10 cellular contexts compared by ENCODE assay signal in the genomic region with DNA sequence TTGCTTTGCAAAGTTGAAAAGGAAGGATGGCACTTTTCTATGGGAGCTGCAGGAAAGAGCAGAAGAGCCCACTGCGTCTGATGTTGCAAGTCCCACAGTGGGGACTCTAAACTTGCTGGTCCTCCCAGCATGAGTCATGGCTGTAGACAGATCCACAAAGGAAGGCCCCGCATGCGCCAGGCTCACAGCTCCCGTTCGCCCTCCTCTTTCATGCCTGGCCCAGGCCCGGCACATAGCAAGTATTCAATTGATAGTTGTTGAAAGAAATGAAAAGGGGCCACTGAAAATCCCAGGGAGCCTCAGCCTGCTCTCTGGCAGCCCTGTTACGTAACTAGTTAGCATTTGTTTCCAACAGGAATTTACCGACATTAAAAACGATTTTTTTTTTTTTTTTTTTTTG. TPM values are rescaled to one million over a fixed set of nuclear protein-coding genes. Genes with fewer than 3 reads are reported as not detected.
DNase-seq lines count a peak whose midpoint lies in the region; ATAC-seq, FAIRE-seq and TF ChIP-seq lines count a peak whose summit lies in the region.
"Had no signal": no experiment of that assay in that cellular context is flagged by ENCODE, and none has a peak within 500 bp of the region (broad histone marks: within the 10 kb centered on the region; RNA-seq: fewer than 3 reads in every experiment).

No MANE protein-coding gene starts in this region.

- H3K27ac Mint-ChIP-seq in activated T-helper 17 cell treated with anti-CD3 and anti-CD28 coated beads, Interleukin-2, amount 50 U/mL, for 72 hours, result no peak overlapping the region
- no peak overlapping the region for H3K27ac Mint-ChIP-seq in activated CD8-positive, alpha-beta T cell treated with anti-CD3 and anti-CD28 coated beads for 36 hours
- H3K27ac Mint-ChIP-seq in Calu3 (ENCODE audit: unreplicated experiment), result no peak overlapping the region

- no peak overlapping the region for H3K27ac ChIP-seq in HepG2 (ENCODE audit: extremely low read length, insufficient read depth, low read length)
- peak overlapping the region in 2 of 3 donors; percentile 7 to 39 for H3K27ac ChIP-seq in thyroid gland

- H3K4me3 Mint-ChIP-seq in activated T-helper 17 cell treated with anti-CD3 and anti-CD28 coated beads, Interleukin-2, amount 50 U/mL, for 72 hours, result no peak overlapping the region
- no peak overlapping the region for H3K4me3 Mint-ChIP-seq in activated CD8-positive, alpha-beta T cell treated with anti-CD3 and anti-CD28 coated beads for 36 hours
- H3K4me3 Mint-ChIP-seq in Calu3 (ENCODE audit: low read depth, unreplicated experiment), result no peak overlapping the region
- H3K4me3 Mint-ChIP-seq: IgD-negative memory B cell had no signal

- H3K36me3 ChIP-seq in HepG2 (replicated peaks in 1 of 2; ENCODE audit: control insufficient read depth in 1 of 2, insufficient read depth in 2 of 2, low read length in 2 of 2) (peaks cover 0 to 6% of the 10 kb centered on the region in 2 experiments; a peak in 1 of 5 replicates), thyroid gland (peaks cover 0 to 5% of the 10 kb centered on the region in 2 donors)

- TF ChIP-seq EP300 in HepG2 (IDR thresholded peaks at IDR 0.05; ENCODE audit: low read depth in 2 of 2, low read length in 2 of 2) (no peak), HepG2 (CRISPR knock-in tag; IDR thresholded peaks at IDR 0.05; ENCODE audit: borderline replicate concordance) (no peak)

- POLR2A ChIA-PET in HepG2 (lab: Yijun Ruan, JAX), result no interaction called here
- POLR2A ChIA-PET in activated CD8-positive, alpha-beta T cell treated with anti-CD3 and anti-CD28 coated beads for 36 hours (lab: Charles Lee), result no interaction called here

- H2AFZ ChIP-seq in HepG2 (ENCODE audit: low read length), result no peak overlapping the region

- H3K9me3 ChIP-seq in HepG2 (ENCODE audit: low read length) (no peaks in the 10 kb centered on the region), thyroid gland (no peaks in the 10 kb centered on the region)

- H3K4me1 Mint-ChIP-seq in activated T-helper 17 cell treated with anti-CD3 and anti-CD28 coated beads, Interleukin-2, amount 50 U/mL, for 72 hours, result peaks cover 5% of the 10 kb centered on the region
- peaks cover 28% of the 10 kb centered on the region for H3K4me1 Mint-ChIP-seq in activated CD8-positive, alpha-beta T cell treated with anti-CD3 and anti-CD28 coated beads for 36 hours (ENCODE audit: low read depth)
- no peaks in the 10 kb centered on the region for H3K4me1 Mint-ChIP-seq in Calu3 (ENCODE audit: low read depth, unreplicated experiment)

- in situ Hi-C loops in HepG2 (cut with HindIII; ENCODE audit: extremely low pct_ligation_motif_present, low pct_unique_long_range_greater_than_20kb), result no loop called here

- no peaks in the 10 kb centered on the region for H3K9me3 Mint-ChIP-seq in activated T-helper 17 cell treated with anti-CD3 and anti-CD28 coated beads, Interleukin-2, amount 50 U/mL, for 72 hours
- no peaks in the 10 kb centered on the region for H3K9me3 Mint-ChIP-seq in activated CD8-positive, alpha-beta T cell treated with anti-CD3 and anti-CD28 coated beads for 36 hours
- H3K9me3 Mint-ChIP-seq in Calu3 (ENCODE audit: low read depth, unreplicated experiment), result no peaks in the 10 kb centered on the region
- H3K9me3 Mint-ChIP-seq: IgD-negative memory B cell had no signal

- TF ChIP-seq POLR2A in HepG2 (IDR thresholded peaks at IDR 0.05; ENCODE audit: insufficient read depth in 1 of 2, low read depth in 2 of 2, low read length in 2 of 2), result no peak
- TF ChIP-seq POLR2A in thyroid gland (IDR thresholded peaks at IDR 0.05), result no peak

- H3K4me3 ChIP-seq in choroid plexus epithelial cell (ENCODE audit: low read depth, low read length) (no peak overlapping the region), HepG2 (replicated peaks in 1 of 3; ENCODE audit: insufficient read depth in 1 of 3, low read depth in 2 of 3, low read length in 3 of 3) (no peak overlapping the region), thyroid gland (replicated peaks in 1 of 3) (no peak overlapping the region)

- H3K27me3 Mint-ChIP-seq in activated T-helper 17 cell treated with anti-CD3 and anti-CD28 coated beads, Interleukin-2, amount 50 U/mL, for 72 hours, result no peaks in the 10 kb centered on the region
- no peaks in the 10 kb centered on the region for H3K27me3 Mint-ChIP-seq in activated CD8-positive, alpha-beta T cell treated with anti-CD3 and anti-CD28 coated beads for 36 hours
- H3K27me3 Mint-ChIP-seq in Calu3 (ENCODE audit: unreplicated experiment), result no peaks in the 10 kb centered on the region
- H3K27me3 Mint-ChIP-seq: IgD-negative memory B cell had no signal

- TF ChIP-seq RAD21 in HepG2 (CRISPR knock-in tag; IDR thresholded peaks at IDR 0.05), result no peak

- BruUV-seq in HepG2 (replicated peaks; lab: Mats Ljungman, UMichigan), result no TSS peak
- BruUV-seq in Calu3 (replicated peaks; lab: Mats Ljungman, UMichigan), result no TSS peak

- CTCF ChIA-PET in HepG2 (lab: Yijun Ruan, JAX; ENCODE audit: low intra/inter-chr PET ratio, low total read pairs) (no interaction called here), Calu3 (lab: Charles Lee) (interaction anchor here (0.7 kb wide), 1 partner anchor 18 kb away, joined by 4 read pairs; no protein-coding TSS in a partner anchor)
- CTCF ChIA-PET in activated CD8-positive, alpha-beta T cell treated with anti-CD3 and anti-CD28 coated beads for 36 hours (lab: Charles Lee), result interaction anchor here (1.5 kb wide), 1 partner anchor 57 kb away, joined by 3 read pairs; no protein-coding TSS in a partner anchor

- TF ChIP-seq CTCF in choroid plexus epithelial cell (conservative IDR thresholded peaks at IDR 0.05; ENCODE audit: low read depth, low read length) (no peak), HepG2 (CRISPR knock-in tag; IDR thresholded peaks at IDR 0.05) (no peak), thyroid gland (IDR thresholded peaks at IDR 0.05) (no peak), Calu3 (IDR thresholded peaks at IDR 0.05; ENCODE audit: unreplicated experiment) (no peak)
- TF ChIP-seq CTCF in activated CD8-positive, alpha-beta T cell treated with anti-CD3 and anti-CD28 coated beads for 36 hours (IDR thresholded peaks at IDR 0.05), result no peak

- no peak overlapping the region for H3K4me2 ChIP-seq in HepG2 (ENCODE audit: low read depth, low read length)

- no peak for FAIRE-seq in HepG2 (lab: Jason Lieb, UNC)

- H3K4me1 ChIP-seq in HepG2 (ENCODE audit: insufficient read depth, low read length) (no peaks in the 10 kb centered on the region), thyroid gland (peaks cover 10 to 19% of the 10 kb centered on the region in 2 donors)

- no peaks in the 10 kb centered on the region for H3K27me3 ChIP-seq in HepG2 (ENCODE audit: control insufficient read depth in 1 of 2, insufficient read depth in 2 of 2, low read length in 2 of 2)
- H3K27me3 ChIP-seq in thyroid gland, result no peaks in the 10 kb centered on the region

- peaks cover 73% of the 10 kb centered on the region for H3K36me3 Mint-ChIP-seq in activated T-helper 17 cell treated with anti-CD3 and anti-CD28 coated beads, Interleukin-2, amount 50 U/mL, for 72 hours (ENCODE audit: low read depth)
- H3K36me3 Mint-ChIP-seq in activated CD8-positive, alpha-beta T cell treated with anti-CD3 and anti-CD28 coated beads for 36 hours (ENCODE audit: low read depth), result peaks cover 22% of the 10 kb centered on the region
- H3K36me3 Mint-ChIP-seq in Calu3 (ENCODE audit: insufficient read depth, unreplicated experiment), result peaks cover 14% of the 10 kb centered on the region
- H3K36me3 Mint-ChIP-seq: IgD-negative memory B cell had no signal

- no peak; the same call in 2 of the 3 replicates for ATAC-seq in HepG2
- no peak for ATAC-seq in activated T-helper 17 cell treated with anti-CD3 and anti-CD28 coated beads, Interleukin-2, amount 50 U/mL, for 72 hours (replicated peaks)
- ATAC-seq in activated CD8-positive, alpha-beta T cell treated with anti-CD3 and anti-CD28 coated beads for 36 hours, result no peak

- H3K79me2 ChIP-seq in HepG2 (ENCODE audit: insufficient read depth, low read length), result peaks cover 2% of the 10 kb centered on the region

- WGBS in HepG2 (ENCODE audit: low lambda C conversion rate), result 63% methylated on average over 6 of the region's 9 CpGs
- 64 to 67% methylated on average over 9 of the region's 9 CpGs for WGBS in thyroid gland, 2 donors

- intact Hi-C loops in HepG2 (cut with micrococcal nuclease; ENCODE audit: unreplicated experiment) (no loop called here), thyroid gland (cut with DNase I) (no loop called here), Calu3 (cut with micrococcal nuclease; ENCODE audit: unreplicated experiment) (no loop called here)
- intact Hi-C loops in activated CD8-positive, alpha-beta T cell treated with anti-CD3 and anti-CD28 coated beads for 36 hours (cut with micrococcal nuclease), result no loop called here

- H3K9ac ChIP-seq in HepG2 (ENCODE audit: insufficient read depth, low read depth, low read length), result no peak overlapping the region

- DNase-seq in Kasumi-1 (lab: John Stamatoyannopoulos, UW), result peak; percentile 87
- DNase-seq in choroid plexus epithelial cell (ENCODE audit: low read depth), result peak; percentile 94
- DNase-seq in HepG2 (ENCODE audit: low spot score), result no peak
- peak; percentile 29 to 30 for DNase-seq in thyroid gland
- DNase-seq in mucosa of gallbladder (ENCODE audit: low spot score), result no peak
- DNase-seq in activated CD8-positive, alpha-beta T cell treated with anti-CD3 and anti-CD28 coated beads for 36 hours, result no peak
- DNase-seq in Calu3, result no peak
- DNase-seq: activated CD4-positive, alpha-beta T cell treated with anti-CD3 and anti-CD28 coated beads for 48 hours had no signal

- H4K20me1 ChIP-seq in HepG2 (ENCODE audit: insufficient read depth, low read length), result no peaks in the 10 kb centered on the region

RNA-seq across cellular contexts. Expression of a gene that starts 18.9 kb away (rescaled TPM):
- total RNA-seq in HepG2 (2016; rRNA removed; fragmentation: Illumina TruSeq; extraction: Trizol) (28.9 and 29.7 TPM in 2 replicates), thyroid gland (100 to 1,000 TPM in 1 of 4 donors, 10 to 100 TPM in 3; 45.0 to 103 (median 91.4) TPM), mucosa of gallbladder (88.6 TPM), Calu3 (2022) (88.9 and 92.7 TPM in 2 replicates)
- total RNA-seq in HepG2 (2016; cell fraction: cytosol; rRNA removed; fragmentation: Illumina TruSeq; extraction: Trizol; ENCODE audit: low read depth), result 5.7 and 5.9 TPM in 2 replicates
- 26.4 and 28.8 TPM in 2 replicates for total RNA-seq in HepG2 (2016; cell fraction: insoluble cytoplasmic fraction; rRNA removed; fragmentation: Illumina TruSeq; extraction: Trizol)
- 13.5 and 15.5 TPM in 2 replicates for total RNA-seq in HepG2 (2016; cell fraction: membrane; rRNA removed; fragmentation: Illumina TruSeq; extraction: Trizol)
- 18.1 and 19.1 TPM in 2 replicates for total RNA-seq in HepG2 (2016; cell fraction: nucleus; rRNA removed; fragmentation: Illumina TruSeq; extraction: Trizol)
- 26.0 and 26.6 TPM in 2 replicates for polyA plus RNA-seq in HepG2 (2011; rRNA removed)
- polyA plus RNA-seq in HepG2 (2011; cell fraction: cytosol; rRNA removed), result 16.8 and 22.0 TPM in 2 replicates
- 34.0 and 38.2 TPM in 2 replicates for polyA plus RNA-seq in HepG2 (2011; cell fraction: nucleus; rRNA removed)
- polyA plus RNA-seq in HepG2 (2012), result 20.3 and 22.7 TPM in 2 replicates
- polyA plus RNA-seq in HepG2 (2016; cell fraction: cytosol; fragmentation: Illumina TruSeq; extraction: Trizol; ENCODE audit: low read depth), result 4.3 and 4.6 TPM in 2 replicates
- 22.1 and 30.0 TPM in 2 replicates for polyA plus RNA-seq in HepG2 (2016; cell fraction: insoluble cytoplasmic fraction; fragmentation: Illumina TruSeq; extraction: Trizol; ENCODE audit: low read depth)
- 9.7 and 10.4 TPM in 2 replicates for polyA plus RNA-seq in HepG2 (2016; cell fraction: membrane; fragmentation: Illumina TruSeq; extraction: Trizol; ENCODE audit: low read depth)
- 30.2 and 32.6 TPM in 2 replicates for polyA plus RNA-seq in HepG2 (2016; cell fraction: nucleus; fragmentation: Illumina TruSeq; extraction: Trizol; ENCODE audit: insufficient read depth, low read depth)
- 92.9 and 98.5 TPM in 2 replicates for polyA minus RNA-seq in HepG2 (2011; rRNA and poly(A)+ RNA removed; ENCODE audit: low replicate concordance)
- 32.7 and 33.4 TPM in 2 replicates for polyA minus RNA-seq in HepG2 (2011; cell fraction: cytosol; rRNA and poly(A)+ RNA removed)
- polyA minus RNA-seq in HepG2 (2011; cell fraction: nucleus; rRNA and poly(A)+ RNA removed), result 19.2 and 21.4 TPM in 2 replicates
- total RNA-seq in activated T-helper 17 cell treated with anti-CD3 and anti-CD28 coated beads, Interleukin-2, amount 50 U/mL, for 72 hours, result 10 to 100 TPM; 33.8 to 83.7 TPM
- total RNA-seq in activated CD8-positive, alpha-beta T cell treated with anti-CD3 and anti-CD28 coated beads for 36 hours, result 10 to 100 TPM; 57.5 to 59.0 TPM

RNA-seq across cellular contexts. Expression of a gene that starts 54.0 kb away (rescaled TPM):
- total RNA-seq in HepG2 (2016; rRNA removed; fragmentation: Illumina TruSeq; extraction: Trizol) (0.22 TPM in 1 of 2 replicates, not detected in the other), thyroid gland (1 to 10 TPM in 1 of 4 donors, under 1 TPM in 1, not detected in 2; 0.67 to 1.7 TPM), mucosa of gallbladder (1.7 TPM), Calu3 (2022) (1.6 and 2.2 TPM in 2 replicates)
- not detected in 2 replicates for total RNA-seq in HepG2 (2016; cell fraction: cytosol; rRNA removed; fragmentation: Illumina TruSeq; extraction: Trizol; ENCODE audit: low read depth)
- not detected in 2 replicates for total RNA-seq in HepG2 (2016; cell fraction: insoluble cytoplasmic fraction; rRNA removed; fragmentation: Illumina TruSeq; extraction: Trizol)
- not detected in 2 replicates for total RNA-seq in HepG2 (2016; cell fraction: membrane; rRNA removed; fragmentation: Illumina TruSeq; extraction: Trizol)
- total RNA-seq in HepG2 (2016; cell fraction: nucleus; rRNA removed; fragmentation: Illumina TruSeq; extraction: Trizol), result not detected in 2 replicates
- 0.05 and 0.08 TPM in 2 replicates for polyA plus RNA-seq in HepG2 (2011; rRNA removed)
- polyA plus RNA-seq in HepG2 (2011; cell fraction: cytosol; rRNA removed), result 0.08 and 0.17 TPM in 2 replicates
- 0.40 and 1.6 TPM in 2 replicates for polyA plus RNA-seq in HepG2 (2011; cell fraction: nucleus; rRNA removed)
- not detected in 2 replicates for polyA plus RNA-seq in HepG2 (2012)
- not detected in 2 replicates for polyA plus RNA-seq in HepG2 (2016; cell fraction: cytosol; fragmentation: Illumina TruSeq; extraction: Trizol; ENCODE audit: low read depth)
- polyA plus RNA-seq in HepG2 (2016; cell fraction: insoluble cytoplasmic fraction; fragmentation: Illumina TruSeq; extraction: Trizol; ENCODE audit: low read depth), result not detected in 2 replicates
- not detected in 2 replicates for polyA plus RNA-seq in HepG2 (2016; cell fraction: membrane; fragmentation: Illumina TruSeq; extraction: Trizol; ENCODE audit: low read depth)
- 1.5 TPM in 1 of 2 replicates, not detected in the other for polyA plus RNA-seq in HepG2 (2016; cell fraction: nucleus; fragmentation: Illumina TruSeq; extraction: Trizol; ENCODE audit: insufficient read depth, low read depth)
- 0.09 TPM in 1 of 2 replicates, not detected in the other for polyA minus RNA-seq in HepG2 (2011; rRNA and poly(A)+ RNA removed; ENCODE audit: low replicate concordance)
- not detected in 2 replicates for polyA minus RNA-seq in HepG2 (2011; cell fraction: cytosol; rRNA and poly(A)+ RNA removed)
- polyA minus RNA-seq in HepG2 (2011; cell fraction: nucleus; rRNA and poly(A)+ RNA removed), result not detected in 2 replicates
- under 1 TPM; 0.58 to 0.61 TPM for total RNA-seq in activated T-helper 17 cell treated with anti-CD3 and anti-CD28 coated beads, Interleukin-2, amount 50 U/mL, for 72 hours
- under 1 TPM in 1 of 2 experiments, not detected in 1; 0.56 TPM for total RNA-seq in activated CD8-positive, alpha-beta T cell treated with anti-CD3 and anti-CD28 coated beads for 36 hours
- polyA plus RNA-seq: IgD-negative memory B cell had no signal

Comparison
In these comparisons a context has a peak if more than half of its experiments do, and no peak if none do; other contexts are left out.
1. DNase-seq: peak in Kasumi-1 (2 of 2), choroid plexus epithelial cell (single experiment) and thyroid gland (2 of 2); none in HepG2 (single experiment), mucosa of gallbladder (single experiment), activated CD8-positive, alpha-beta T cell treated with anti-CD3 and anti-CD28 coated beads for 36 hours (single experiment) and Calu3 (single experiment).